ENCODE assay signal across 10 cellular contexts in genomic region chr5:68884893-68885292, GRCh38.
DNase-seq lines count a peak whose midpoint lies in the region; ATAC-seq and TF ChIP-seq lines count a peak whose summit lies in the region.
"Had no signal": no experiment of that assay in that cellular context is flagged by ENCODE, and none has a peak within 500 bp of the region (broad histone marks: within the 10 kb centered on the region; RNA-seq: fewer than 3 reads in every experiment).

No MANE protein-coding gene starts in this region.

- no peaks in the 10 kb centered on the region for H3K9me3 Mint-ChIP-seq in endothelial cell (ENCODE audit: unreplicated experiment)
- no peaks in the 10 kb centered on the region for H3K9me3 Mint-ChIP-seq in progenitor cell of endocrine pancreas (ENCODE audit: low read depth)

- H3K4me1 Mint-ChIP-seq in endothelial cell (ENCODE audit: unreplicated experiment) = no peaks in the 10 kb centered on the region
- H3K4me1 Mint-ChIP-seq in progenitor cell of endocrine pancreas (ENCODE audit: low read depth) = no peaks in the 10 kb centered on the region

- peak; percentile 56 for TF ChIP-seq CTCF in endothelial cell (IDR thresholded peaks at IDR 0.05; ENCODE audit: unreplicated experiment)
- TF ChIP-seq CTCF in progenitor cell of endocrine pancreas (IDR thresholded peaks at IDR 0.05; ENCODE audit: unreplicated experiment) = peak; percentile 52

- ATAC-seq in HG03469 (IDR thresholded peaks at IDR 0.05; ENCODE audit: unreplicated experiment) = no peak

- H3K27me3 Mint-ChIP-seq in endothelial cell (ENCODE audit: unreplicated experiment) (no peaks in the 10 kb centered on the region), progenitor cell of endocrine pancreas (no peaks in the 10 kb centered on the region)

- DNase-seq in NCI-H82 (lab: John Stamatoyannopoulos, UW) (peak; percentile 61), NCI-H82 treated with DMSO at 0.1 percent for 48 hours (lab: John Stamatoyannopoulos, UW; ENCODE audit: unreplicated experiment) (no peak), NCI-H1694 treated with DMSO at 0.1 percent for 48 hours (lab: John Stamatoyannopoulos, UW) (peak; percentile 13), endothelial cell (ENCODE audit: low spot score) (no peak), progenitor cell of endocrine pancreas (ENCODE audit: low spot score, unreplicated experiment) (no peak)
- DNase-seq in effector CD4-positive, alpha-beta T cell = no peak
- DNase-seq in stimulated activated CD4-positive, alpha-beta T cell treated with anti-CD3 and anti-CD28 coated beads, Interleukin-15, amount 100 ng/mL, for 24 hours = no peak
- DNase-seq: AML-193, naive B cell had no signal

- H3K36me3 Mint-ChIP-seq in endothelial cell (ENCODE audit: low read depth, unreplicated experiment) = no peaks in the 10 kb centered on the region
- H3K36me3 Mint-ChIP-seq in progenitor cell of endocrine pancreas (ENCODE audit: insufficient read depth) = no peaks in the 10 kb centered on the region
- H3K36me3 Mint-ChIP-seq: naive B cell had no signal

- H3K4me3 Mint-ChIP-seq in endothelial cell (ENCODE audit: unreplicated experiment) (no peak overlapping the region), progenitor cell of endocrine pancreas (ENCODE audit: low read depth) (no peak overlapping the region)
- H3K4me3 Mint-ChIP-seq: naive B cell had no signal

- H3K27ac Mint-ChIP-seq in endothelial cell (ENCODE audit: unreplicated experiment) (no peak overlapping the region), progenitor cell of endocrine pancreas (no peak overlapping the region)

Comparison
In these comparisons a context has a peak if more than half of its experiments do, and no peak if none do; other contexts are left out.
1. DNase-seq: peak in NCI-H82 (single experiment) and NCI-H1694 treated with DMSO at 0.1 percent for 48 hours (single experiment); none in NCI-H82 treated with DMSO at 0.1 percent for 48 hours (single experiment), endothelial cell (single experiment), progenitor cell of endocrine pancreas (single experiment), effector CD4-positive, alpha-beta T cell (single experiment) and stimulated activated CD4-positive, alpha-beta T cell treated with anti-CD3 and anti-CD28 coated beads, Interleukin-15, amount 100 ng/mL, for 24 hours (single experiment).